In genomic region chr12:100200450-100201181, GRCh38 we compare ENCODE assay signal across 1 cellular context.
TF ChIP-seq lines count a peak whose summit lies in the region.

ACTR6 (plus strand) TSS chr12:100200815; CDS start chr12:100200852, 37 bp downstream.

TF ChIP-seq in HEK293, 187 proteins besides CTCF, POLR2A, EP300 and RAD21 (continued from another document and continues in another):
- TF ChIP-seq ZBTB11 (tag by site-specific recombination; conservative IDR thresholded peaks at IDR 0.05; ENCODE audit: low read depth) (peak; percentile 86), ZNF426 (tag by site-specific recombination; IDR thresholded peaks at IDR 0.05) (no peak), ZNF146 (tag by site-specific recombination; IDR thresholded peaks at IDR 0.05) (no peak), ZNF707 (tag by site-specific recombination; IDR thresholded peaks at IDR 0.05) (no peak), ZNF404 (tag by site-specific recombination; IDR thresholded peaks at IDR 0.05) (no peak), ZNF76 (tag by site-specific recombination; IDR thresholded peaks at IDR 0.05; ENCODE audit: borderline replicate concordance, low read depth) (0 out of 2 replicates have a peak, but pooled peaks have one; percentile 16), ZSCAN4 (tag by site-specific recombination; IDR thresholded peaks at IDR 0.05) (peak; percentile 94), ZNF776 (tag by site-specific recombination; IDR thresholded peaks at IDR 0.05; ENCODE audit: borderline replicate concordance) (no peak), ZNF423 (tag by site-specific recombination; IDR thresholded peaks at IDR 0.05) (no peak), ZNF561 (tag by site-specific recombination; IDR thresholded peaks at IDR 0.05; ENCODE audit: borderline replicate concordance) (peak; percentile 89), ZNF548 (tag by site-specific recombination; IDR thresholded peaks at IDR 0.05) (no peak), KLF10 (tag by site-specific recombination; IDR thresholded peaks at IDR 0.05) (peak; percentile 93), ATF2 (tag by site-specific recombination; IDR thresholded peaks at IDR 0.05; ENCODE audit: low read depth) (no peak; the same call in 1 of the 2 replicates), ZNF596 (tag by site-specific recombination; IDR thresholded peaks at IDR 0.05) (no peak), ZNF394 (tag by site-specific recombination; IDR thresholded peaks at IDR 0.05; ENCODE audit: borderline replicate concordance) (no peak; the same call in 1 of the 2 replicates), SP3 (tag by site-specific recombination; IDR thresholded peaks at IDR 0.05) (peak; percentile 83), ZNF658 (tag by site-specific recombination; IDR thresholded peaks at IDR 0.05) (no peak), ZNF473 (tag by site-specific recombination; IDR thresholded peaks at IDR 0.05) (no peak), ZNF202 (tag by site-specific recombination; IDR thresholded peaks at IDR 0.05; ENCODE audit: borderline replicate concordance) (no peak), ZNF140 (tag by site-specific recombination; IDR thresholded peaks at IDR 0.05) (no peak), REPIN1 (tag by site-specific recombination; IDR thresholded peaks at IDR 0.05; ENCODE audit: low read depth) (peak; percentile 83; the same call in 1 of the 2 replicates), ZIC2 (tag by site-specific recombination; IDR thresholded peaks at IDR 0.05) (no peak), ZNF324 (tag by site-specific recombination; IDR thresholded peaks at IDR 0.05) (peak; percentile 39), ZNF560 (tag by site-specific recombination; IDR thresholded peaks at IDR 0.05; ENCODE audit: borderline replicate concordance) (no peak), ZNF366 (tag by site-specific recombination; conservative IDR thresholded peaks at IDR 0.05) (no peak), ZNF791 (tag by site-specific recombination; IDR thresholded peaks at IDR 0.05) (no peak), ZNF521 (tag by site-specific recombination; IDR thresholded peaks at IDR 0.05) (no peak), ZNF654 (tag by site-specific recombination; IDR thresholded peaks at IDR 0.05; ENCODE audit: low read depth) (no peak), ZNF24 (tag by site-specific recombination; IDR thresholded peaks at IDR 0.05) (peak; percentile 35; the same call in 1 of the 2 replicates), ZNF610 (tag by site-specific recombination; IDR thresholded peaks at IDR 0.05; ENCODE audit: borderline replicate concordance) (no peak), BCL11B (tag by site-specific recombination; IDR thresholded peaks at IDR 0.05; ENCODE audit: low read depth) (no peak), HOXA7 (CRISPR knock-in tag; IDR thresholded peaks at IDR 0.05; ENCODE audit: borderline replicate concordance) (no peak)
- TF ChIP-seq, protein P1, sequence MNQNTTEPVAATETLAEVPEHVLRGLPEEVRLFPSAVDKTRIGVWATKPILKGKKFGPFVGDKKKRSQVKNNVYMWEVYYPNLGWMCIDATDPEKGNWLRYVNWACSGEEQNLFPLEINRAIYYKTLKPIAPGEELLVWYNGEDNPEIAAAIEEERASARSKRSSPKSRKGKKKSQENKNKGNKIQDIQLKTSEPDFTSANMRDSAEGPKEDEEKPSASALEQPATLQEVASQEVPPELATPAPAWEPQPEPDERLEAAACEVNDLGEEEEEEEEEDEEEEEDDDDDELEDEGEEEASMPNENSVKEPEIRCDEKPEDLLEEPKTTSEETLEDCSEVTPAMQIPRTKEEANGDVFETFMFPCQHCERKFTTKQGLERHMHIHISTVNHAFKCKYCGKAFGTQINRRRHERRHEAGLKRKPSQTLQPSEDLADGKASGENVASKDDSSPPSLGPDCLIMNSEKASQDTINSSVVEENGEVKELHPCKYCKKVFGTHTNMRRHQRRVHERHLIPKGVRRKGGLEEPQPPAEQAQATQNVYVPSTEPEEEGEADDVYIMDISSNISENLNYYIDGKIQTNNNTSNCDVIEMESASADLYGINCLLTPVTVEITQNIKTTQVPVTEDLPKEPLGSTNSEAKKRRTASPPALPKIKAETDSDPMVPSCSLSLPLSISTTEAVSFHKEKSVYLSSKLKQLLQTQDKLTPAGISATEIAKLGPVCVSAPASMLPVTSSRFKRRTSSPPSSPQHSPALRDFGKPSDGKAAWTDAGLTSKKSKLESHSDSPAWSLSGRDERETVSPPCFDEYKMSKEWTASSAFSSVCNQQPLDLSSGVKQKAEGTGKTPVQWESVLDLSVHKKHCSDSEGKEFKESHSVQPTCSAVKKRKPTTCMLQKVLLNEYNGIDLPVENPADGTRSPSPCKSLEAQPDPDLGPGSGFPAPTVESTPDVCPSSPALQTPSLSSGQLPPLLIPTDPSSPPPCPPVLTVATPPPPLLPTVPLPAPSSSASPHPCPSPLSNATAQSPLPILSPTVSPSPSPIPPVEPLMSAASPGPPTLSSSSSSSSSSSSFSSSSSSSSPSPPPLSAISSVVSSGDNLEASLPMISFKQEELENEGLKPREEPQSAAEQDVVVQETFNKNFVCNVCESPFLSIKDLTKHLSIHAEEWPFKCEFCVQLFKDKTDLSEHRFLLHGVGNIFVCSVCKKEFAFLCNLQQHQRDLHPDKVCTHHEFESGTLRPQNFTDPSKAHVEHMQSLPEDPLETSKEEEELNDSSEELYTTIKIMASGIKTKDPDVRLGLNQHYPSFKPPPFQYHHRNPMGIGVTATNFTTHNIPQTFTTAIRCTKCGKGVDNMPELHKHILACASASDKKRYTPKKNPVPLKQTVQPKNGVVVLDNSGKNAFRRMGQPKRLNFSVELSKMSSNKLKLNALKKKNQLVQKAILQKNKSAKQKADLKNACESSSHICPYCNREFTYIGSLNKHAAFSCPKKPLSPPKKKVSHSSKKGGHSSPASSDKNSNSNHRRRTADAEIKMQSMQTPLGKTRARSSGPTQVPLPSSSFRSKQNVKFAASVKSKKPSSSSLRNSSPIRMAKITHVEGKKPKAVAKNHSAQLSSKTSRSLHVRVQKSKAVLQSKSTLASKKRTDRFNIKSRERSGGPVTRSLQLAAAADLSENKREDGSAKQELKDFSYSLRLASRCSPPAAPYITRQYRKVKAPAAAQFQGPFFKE (tag by site-specific recombination; IDR thresholded peaks at IDR 0.05; ENCODE audit: borderline replicate concordance) = no peak
- TF ChIP-seq, protein P2, sequence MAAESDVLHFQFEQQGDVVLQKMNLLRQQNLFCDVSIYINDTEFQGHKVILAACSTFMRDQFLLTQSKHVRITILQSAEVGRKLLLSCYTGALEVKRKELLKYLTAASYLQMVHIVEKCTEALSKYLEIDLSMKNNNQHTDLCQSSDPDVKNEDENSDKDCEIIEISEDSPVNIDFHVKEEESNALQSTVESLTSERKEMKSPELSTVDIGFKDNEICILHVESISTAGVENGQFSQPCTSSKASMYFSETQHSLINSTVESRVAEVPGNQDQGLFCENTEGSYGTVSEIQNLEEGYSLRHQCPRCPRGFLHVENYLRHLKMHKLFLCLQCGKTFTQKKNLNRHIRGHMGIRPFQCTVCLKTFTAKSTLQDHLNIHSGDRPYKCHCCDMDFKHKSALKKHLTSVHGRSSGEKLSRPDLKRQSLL (tag by site-specific recombination; IDR thresholded peaks at IDR 0.05) = no peak
- TF ChIP-seq, protein P3, sequence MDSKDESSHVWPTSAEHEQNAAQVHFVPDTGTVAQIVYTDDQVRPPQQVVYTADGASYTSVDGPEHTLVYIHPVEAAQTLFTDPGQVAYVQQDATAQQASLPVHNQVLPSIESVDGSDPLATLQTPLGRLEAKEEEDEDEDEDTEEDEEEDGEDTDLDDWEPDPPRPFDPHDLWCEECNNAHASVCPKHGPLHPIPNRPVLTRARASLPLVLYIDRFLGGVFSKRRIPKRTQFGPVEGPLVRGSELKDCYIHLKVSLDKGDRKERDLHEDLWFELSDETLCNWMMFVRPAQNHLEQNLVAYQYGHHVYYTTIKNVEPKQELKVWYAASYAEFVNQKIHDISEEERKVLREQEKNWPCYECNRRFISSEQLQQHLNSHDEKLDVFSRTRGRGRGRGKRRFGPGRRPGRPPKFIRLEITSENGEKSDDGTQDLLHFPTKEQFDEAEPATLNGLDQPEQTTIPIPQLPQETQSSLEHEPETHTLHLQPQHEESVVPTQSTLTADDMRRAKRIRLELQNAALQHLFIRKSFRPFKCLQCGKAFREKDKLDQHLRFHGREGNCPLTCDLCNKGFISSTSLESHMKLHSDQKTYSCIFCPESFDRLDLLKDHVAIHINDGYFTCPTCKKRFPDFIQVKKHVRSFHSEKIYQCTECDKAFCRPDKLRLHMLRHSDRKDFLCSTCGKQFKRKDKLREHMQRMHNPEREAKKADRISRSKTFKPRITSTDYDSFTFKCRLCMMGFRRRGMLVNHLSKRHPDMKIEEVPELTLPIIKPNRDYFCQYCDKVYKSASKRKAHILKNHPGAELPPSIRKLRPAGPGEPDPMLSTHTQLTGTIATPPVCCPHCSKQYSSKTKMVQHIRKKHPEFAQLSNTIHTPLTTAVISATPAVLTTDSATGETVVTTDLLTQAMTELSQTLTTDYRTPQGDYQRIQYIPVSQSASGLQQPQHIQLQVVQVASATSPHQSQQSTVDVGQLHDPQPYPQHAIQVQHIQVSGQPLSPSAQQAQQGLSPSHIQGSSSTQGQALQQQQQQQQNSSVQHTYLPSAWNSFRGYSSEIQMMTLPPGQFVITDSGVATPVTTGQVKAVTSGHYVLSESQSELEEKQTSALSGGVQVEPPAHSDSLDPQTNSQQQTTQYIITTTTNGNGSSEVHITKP (tag by site-specific recombination; IDR thresholded peaks at IDR 0.05) = peak; percentile 92
- TF ChIP-seq, protein P4, sequence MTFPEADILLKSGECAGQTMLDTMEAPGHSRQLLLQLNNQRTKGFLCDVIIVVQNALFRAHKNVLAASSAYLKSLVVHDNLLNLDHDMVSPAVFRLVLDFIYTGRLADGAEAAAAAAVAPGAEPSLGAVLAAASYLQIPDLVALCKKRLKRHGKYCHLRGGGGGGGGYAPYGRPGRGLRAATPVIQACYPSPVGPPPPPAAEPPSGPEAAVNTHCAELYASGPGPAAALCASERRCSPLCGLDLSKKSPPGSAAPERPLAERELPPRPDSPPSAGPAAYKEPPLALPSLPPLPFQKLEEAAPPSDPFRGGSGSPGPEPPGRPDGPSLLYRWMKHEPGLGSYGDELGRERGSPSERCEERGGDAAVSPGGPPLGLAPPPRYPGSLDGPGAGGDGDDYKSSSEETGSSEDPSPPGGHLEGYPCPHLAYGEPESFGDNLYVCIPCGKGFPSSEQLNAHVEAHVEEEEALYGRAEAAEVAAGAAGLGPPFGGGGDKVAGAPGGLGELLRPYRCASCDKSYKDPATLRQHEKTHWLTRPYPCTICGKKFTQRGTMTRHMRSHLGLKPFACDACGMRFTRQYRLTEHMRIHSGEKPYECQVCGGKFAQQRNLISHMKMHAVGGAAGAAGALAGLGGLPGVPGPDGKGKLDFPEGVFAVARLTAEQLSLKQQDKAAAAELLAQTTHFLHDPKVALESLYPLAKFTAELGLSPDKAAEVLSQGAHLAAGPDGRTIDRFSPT (tag by site-specific recombination; IDR thresholded peaks at IDR 0.05) = no peak
- TF ChIP-seq, protein P5, sequence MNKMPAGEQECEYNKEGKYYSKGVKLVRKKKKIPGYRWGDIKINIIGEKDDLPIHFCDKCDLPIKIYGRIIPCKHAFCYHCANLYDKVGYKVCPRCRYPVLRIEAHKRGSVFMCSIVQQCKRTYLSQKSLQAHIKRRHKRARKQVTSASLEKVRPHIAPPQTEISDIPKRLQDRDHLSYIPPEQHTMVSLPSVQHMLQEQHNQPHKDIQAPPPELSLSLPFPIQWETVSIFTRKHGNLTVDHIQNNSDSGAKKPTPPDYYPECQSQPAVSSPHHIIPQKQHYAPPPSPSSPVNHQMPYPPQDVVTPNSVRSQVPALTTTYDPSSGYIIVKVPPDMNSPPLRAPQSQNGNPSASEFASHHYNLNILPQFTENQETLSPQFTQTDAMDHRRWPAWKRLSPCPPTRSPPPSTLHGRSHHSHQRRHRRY (tag by site-specific recombination; IDR thresholded peaks at IDR 0.05) = no peak
